Comparison of ENCODE assay signal across 17 cellular contexts in the genomic region with DNA sequence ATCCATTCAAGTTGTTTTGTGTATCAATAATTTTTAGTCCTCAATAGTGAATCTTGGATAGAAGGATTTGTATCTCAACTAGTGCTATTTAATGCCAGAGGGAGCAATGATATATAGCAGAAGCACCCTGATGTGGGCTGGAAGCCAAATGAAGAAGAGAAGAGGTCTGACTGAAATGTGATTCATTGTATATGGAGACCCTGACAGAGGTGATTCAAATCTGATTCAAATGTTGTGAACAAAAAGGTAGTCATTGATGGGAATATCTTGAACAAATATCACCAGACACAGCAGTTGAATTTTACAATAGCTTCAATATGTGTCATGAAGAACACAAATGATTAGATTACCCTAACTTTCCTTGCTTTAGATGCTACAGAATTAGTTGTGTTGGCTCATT. TPM values are rescaled to one million over a fixed set of nuclear protein-coding genes. Genes with fewer than 3 reads are reported as not detected.
A peak's percentile ranks its signal among the peaks of the same experiment; 100 is the strongest.
DNase-seq lines count a peak whose midpoint lies in the region; ATAC-seq and TF ChIP-seq lines count a peak whose summit lies in the region.
"Had no signal": no experiment of that assay in that cellular context is flagged by ENCODE, and none has a peak within 500 bp of the region (broad histone marks: within the 10 kb centered on the region; RNA-seq: fewer than 3 reads in every experiment).

No MANE protein-coding gene starts in this region.

- no peaks in the 10 kb centered on the region for H3K9me3 Mint-ChIP-seq in type B pancreatic cell

- H3K36me3 ChIP-seq in ACC112 (ENCODE audit: insufficient read depth, low read length), result peaks cover 10% of the 10 kb centered on the region; the same call in 1 of the 2 replicates
- no peaks in the 10 kb centered on the region for H3K36me3 ChIP-seq in aorta (ENCODE audit: control insufficient read depth in 1 of 2, insufficient read depth in 2 of 2, low read length in 1 of 2)

- H3K4me1 ChIP-seq in ACC112 (ENCODE audit: control insufficient read depth, insufficient read depth, low read length, unreplicated experiment) (peaks cover 50% of the 10 kb centered on the region), foreskin keratinocyte (peaks cover 20% of the 10 kb centered on the region), aorta (ENCODE audit: control insufficient read depth in 1 of 2, insufficient read depth in 2 of 2, low read length in 2 of 2) (no peaks in the 10 kb centered on the region)

- no peak overlapping the region for H3K27ac Mint-ChIP-seq in type B pancreatic cell
- H3K27ac Mint-ChIP-seq: GM23338 had no signal

- intact Hi-C loops in aorta (cut with DNase I), result no loop called here

- no peaks in the 10 kb centered on the region for H3K4me1 Mint-ChIP-seq in type B pancreatic cell (ENCODE audit: unreplicated experiment)
- H3K4me1 Mint-ChIP-seq: GM23338 had no signal

- DNase-seq in NCI-H226 (peak; percentile 26), astrocyte of the spinal cord (ENCODE audit: low read depth, low spot score) (peak; percentile 8), foreskin keratinocyte (peak; percentile 74 to 86), HUDEP-2 (lab: John Stamatoyannopoulos, UW; ENCODE audit: unreplicated experiment in 76 of 76) (no peak), type B pancreatic cell (ENCODE audit: extremely low spot score, unreplicated experiment) (no peak), aorta (no peak), activated gamma-delta T cell treated with Interleukin-2 at 50 U/mL for 16 hours (no peak)
- DNase-seq: COR-L47, DMS53, KBM-7, NCI-H1092, NCI-H446 treated with DMSO at 0.1 percent for 48 hours, NCI-H774 had no signal

- H3K9me3 ChIP-seq in aorta (ENCODE audit: control insufficient read depth, low read length), result no peaks in the 10 kb centered on the region

- H3K27ac ChIP-seq in ACC112 (ENCODE audit: low read depth, low read length), result peak overlapping the region; percentile 88
- peak overlapping the region; percentile 77 for H3K27ac ChIP-seq in foreskin keratinocyte
- no peak overlapping the region for H3K27ac ChIP-seq in aorta (ENCODE audit: low read depth in 1 of 2, low read length in 2 of 2)
- H3K27ac ChIP-seq: C4-2B had no signal

- no peak overlapping the region for H3K4me3 Mint-ChIP-seq in type B pancreatic cell
- H3K4me3 Mint-ChIP-seq: GM23338 had no signal

- ATAC-seq in foreskin keratinocyte, result peak; percentile 93
- no peak for ATAC-seq in aorta (ENCODE audit: low FRiP score)
- ATAC-seq: GM23338, Panc1 had no signal

- no peaks in the 10 kb centered on the region for H3K36me3 Mint-ChIP-seq in type B pancreatic cell

- H3K4me3 ChIP-seq in ACC112 (ENCODE audit: low read depth, low read length) (peak overlapping the region; percentile 56), astrocyte of the spinal cord (ENCODE audit: low read depth, low read length) (no peak overlapping the region), aorta (ENCODE audit: low read length in 2 of 2) (no peak overlapping the region)
- H3K4me3 ChIP-seq: GM23338 had no signal

- no peaks in the 10 kb centered on the region for H3K27me3 Mint-ChIP-seq in type B pancreatic cell

- TF ChIP-seq CTCF in astrocyte of the spinal cord (IDR thresholded peaks at IDR 0.05; ENCODE audit: low read depth, low read length) (no peak), foreskin keratinocyte (conservative IDR thresholded peaks at IDR 0.05) (no peak), type B pancreatic cell (conservative IDR thresholded peaks at IDR 0.05) (no peak)

- peaks cover 4% of the 10 kb centered on the region for H3K79me2 ChIP-seq in ACC112 (ENCODE audit: control insufficient read depth, insufficient read depth, low read length, unreplicated experiment)

- no peaks in the 10 kb centered on the region for H3K27me3 ChIP-seq in ACC112 (ENCODE audit: insufficient read depth, low read length)
- no peaks in the 10 kb centered on the region for H3K27me3 ChIP-seq in foreskin keratinocyte
- H3K27me3 ChIP-seq in aorta (ENCODE audit: control insufficient read depth in 1 of 2, insufficient read depth in 2 of 2, low read length in 1 of 2), result no peaks in the 10 kb centered on the region

- in situ Hi-C loops in astrocyte of the spinal cord (cut with HindIII; ENCODE audit: low sequenced_read_pairs), result no loop called here

- peak overlapping the region; percentile 45 for H2AFZ ChIP-seq in ACC112 (ENCODE audit: low read length, unreplicated experiment)
- H2AFZ ChIP-seq: GM23338 had no signal

RNA-seq across cellular contexts. Expression of a gene that starts 27.5 kb away (rescaled TPM):
- total RNA-seq in foreskin keratinocyte, result 0.07 and 2.5 TPM in 2 replicates
- 0.03 and 0.71 TPM in 2 replicates for polyA plus RNA-seq in foreskin keratinocyte
- total RNA-seq in type B pancreatic cell (ENCODE audit: low replicate concordance), result 2.5 and 4.4 TPM in 2 replicates
- total RNA-seq in aorta, result 1 to 10 TPM; 2.2 to 2.4 TPM
- polyA plus RNA-seq in aorta, result 10 to 100 TPM in 1 of 2 donors, under 1 TPM in 1; 0.38 to 15.7 TPM
- total RNA-seq: GM23338 had no signal
- polyA plus RNA-seq: GM23338 had no signal

Comparison
In these comparisons a context has a peak if more than half of its experiments do, and no peak if none do; other contexts are left out.
1. H3K27ac ChIP-seq: peak in ACC112 (single experiment) and foreskin keratinocyte (single experiment); none in aorta (0 of 2).
2. DNase-seq: peak in NCI-H226 (single experiment), astrocyte of the spinal cord (single experiment) and foreskin keratinocyte (2 of 2); none in HUDEP-2 (0 of 76), type B pancreatic cell (single experiment), aorta (0 of 2) and activated gamma-delta T cell treated with Interleukin-2 at 50 U/mL for 16 hours (single experiment).